8 cellular contexts compared by ENCODE assay signal in the genomic region with DNA sequence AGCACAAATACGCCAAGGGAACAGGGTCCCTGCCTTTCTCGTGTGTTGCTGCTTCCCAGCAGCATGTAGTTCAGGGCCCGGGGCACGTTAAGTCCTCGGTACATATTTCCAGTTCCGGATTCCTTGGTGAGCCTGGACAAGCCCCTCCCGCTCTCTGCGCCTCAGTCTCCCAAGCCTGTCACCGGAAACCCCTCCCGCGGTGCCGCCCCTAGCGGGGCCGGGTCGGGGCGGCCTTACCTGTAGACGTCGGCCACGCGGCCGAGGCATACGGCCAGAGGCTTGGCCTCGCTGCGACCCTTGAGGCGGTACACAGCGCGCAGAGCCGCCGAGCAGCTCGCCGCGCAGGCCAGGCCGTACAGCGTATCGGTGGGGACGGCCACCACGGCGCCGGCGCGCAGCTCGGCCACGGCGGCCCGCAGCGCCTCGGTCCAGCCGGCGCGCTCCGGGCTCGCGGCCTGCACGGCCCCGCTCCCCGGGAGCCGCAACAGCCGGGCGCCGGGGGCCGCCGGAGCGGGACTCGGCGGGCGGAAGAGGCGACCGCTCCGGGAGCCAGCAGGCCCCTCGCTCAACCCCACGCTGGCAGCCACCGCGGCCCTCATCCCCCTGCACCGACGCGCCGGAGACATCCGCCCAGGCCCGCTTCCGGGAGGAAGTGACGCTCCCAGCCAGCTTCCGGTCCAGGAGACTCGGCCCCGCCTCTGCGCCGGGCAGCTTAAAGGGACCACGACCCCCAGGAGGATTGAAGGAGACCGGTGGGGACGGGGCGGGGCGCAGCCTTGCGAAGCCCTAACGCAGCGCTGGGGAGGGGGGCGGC. TPM values are rescaled to one million over a fixed set of nuclear protein-coding genes. Genes with fewer than 3 reads are reported as not detected.
A peak's percentile ranks its signal among the peaks of the same experiment; 100 is the strongest.
DNase-seq lines count a peak whose midpoint lies in the region; ATAC-seq and TF ChIP-seq lines count a peak whose summit lies in the region.

C1orf122 (plus strand) TSS at position 236 of the 814 bp plus-strand sequence. CDS start 615 bp downstream, outside the sequence.
YRDC (minus strand) TSS at position 654 of the 814 bp plus-strand sequence; CDS start at position 626, 28 bp downstream.

- no peaks in the 10 kb centered on the region for H3K9me3 ChIP-seq in left lung

- H3K4me3 ChIP-seq in BJ (ENCODE audit: low read depth, low read length) (peak within 1 kb of the TSS; percentile 68), left lung (peak within 1 kb of the TSS; percentile 81 to 89)

- peak within 1 kb of the TSS; percentile 85 for H3K4me3 Mint-ChIP-seq in dendritic cell treated with granulocyte-macrophage colony-stimulating factor and Interleukin-4, amounts not matched to agents 40 ng/mL and 50 ng/mL, for 4 days

- peaks cover 14 to 56% of the 10 kb centered on the region in 2 donors for H3K4me1 ChIP-seq in left lung

- no peak for TF ChIP-seq CTCF in BJ (IDR thresholded peaks at IDR 0.05; ENCODE audit: insufficient read depth, low read depth, low read length)
- TF ChIP-seq CTCF in left lung (IDR thresholded peaks at IDR 0.05): no peak

- no peaks in the 10 kb centered on the region for H3K27me3 Mint-ChIP-seq in dendritic cell treated with granulocyte-macrophage colony-stimulating factor and Interleukin-4, amounts not matched to agents 40 ng/mL and 50 ng/mL, for 4 days

- peak within 1 kb of the TSS; percentile 94 for H3K27ac Mint-ChIP-seq in dendritic cell treated with granulocyte-macrophage colony-stimulating factor and Interleukin-4, amounts not matched to agents 40 ng/mL and 50 ng/mL, for 4 days

- ATAC-seq in GM19328 (IDR thresholded peaks at IDR 0.05; ENCODE audit: unreplicated experiment) (peak; percentile 84), HG03469 (IDR thresholded peaks at IDR 0.05; ENCODE audit: unreplicated experiment) (peak; percentile 61), left lung (peak; percentile 94)

- peaks cover 21% of the 10 kb centered on the region for H3K36me3 ChIP-seq in BJ (ENCODE audit: control insufficient read depth, insufficient read depth, low read length)
- peaks cover 0 to 54% of the 10 kb centered on the region in 2 donors for H3K36me3 ChIP-seq in left lung

- CTCF ChIA-PET in BJ (lab: Yijun Ruan, JAX): interaction anchor here (0.5 to 1.7 kb wide), 6 partner anchors 9 to 143 kb away, joined by 3 to 8 read pairs (median 3); partner anchors contain the start of genes CDCA8 and MTF1

- H3K27ac ChIP-seq in left lung: peak within 1 kb of the TSS; percentile 89 to 94

- no peaks in the 10 kb centered on the region for H3K9me3 Mint-ChIP-seq in dendritic cell treated with granulocyte-macrophage colony-stimulating factor and Interleukin-4, amounts not matched to agents 40 ng/mL and 50 ng/mL, for 4 days

- POLR2A ChIA-PET in BJ (lab: Charles Lee): interaction anchor here (0.5 to 1.4 kb wide), 6 partner anchors 10 to 200 kb away, joined by 3 to 22 read pairs (median 4); a partner anchor contains a TSS

- intact Hi-C loops in dendritic cell treated with granulocyte-macrophage colony-stimulating factor and Interleukin-4, amounts not matched to agents 40 ng/mL and 50 ng/mL, for 4 days (cut with micrococcal nuclease): loop anchor here (2.0 to 10.0 kb wide), 3 partner anchors 51 to 210 kb away; partner anchors contain the start of genes GNL2, MTF1 and SF3A3
- intact Hi-C loops in left lung (cut with DNase I): no loop called here

- H3K27me3 ChIP-seq in BJ (ENCODE audit: control insufficient read depth, insufficient read depth, low read length): no peaks in the 10 kb centered on the region
- no peaks in the 10 kb centered on the region for H3K27me3 ChIP-seq in left lung

- H3K36me3 Mint-ChIP-seq in dendritic cell treated with granulocyte-macrophage colony-stimulating factor and Interleukin-4, amounts not matched to agents 40 ng/mL and 50 ng/mL, for 4 days (ENCODE audit: low read depth): peaks cover 74% of the 10 kb centered on the region

- DNase-seq in BJ (ENCODE audit: low read depth) (no peak), NCI-H748 (lab: John Stamatoyannopoulos, UW; ENCODE audit: unreplicated experiment) (peak; percentile 91), left lung (peak; percentile 95 to 98)
- peak; percentile 89 to 90 for DNase-seq in activated CD4-positive, alpha-beta T cell treated with anti-CD3 and anti-CD28 coated beads, Interleukin-2, amount 50 U/mL, for 4 hours
- peak; percentile 88 for DNase-seq in stimulated activated CD4-positive, alpha-beta T cell treated with anti-CD3 and anti-CD28 coated beads, Interleukin-2, amount 100 ng/mL, for 4 hours (ENCODE audit: low read depth)

- peaks cover 44% of the 10 kb centered on the region for H3K4me1 Mint-ChIP-seq in dendritic cell treated with granulocyte-macrophage colony-stimulating factor and Interleukin-4, amounts not matched to agents 40 ng/mL and 50 ng/mL, for 4 days (ENCODE audit: low read depth)

RNA-seq across cellular contexts. Expression of gene C1orf122, which starts in this region (rescaled TPM):
- 30.9 and 34.1 TPM in 2 replicates for polyA plus RNA-seq in BJ (2011; rRNA removed)
- polyA minus RNA-seq in BJ (2011; rRNA and poly(A)+ RNA removed): 7.1 and 13.7 TPM in 2 replicates
- 10 to 100 TPM; 43.0 to 54.3 TPM for total RNA-seq in left lung

RNA-seq across cellular contexts. Expression of gene YRDC, which starts in this region (rescaled TPM):
- 15.1 and 19.8 TPM in 2 replicates for polyA plus RNA-seq in BJ (2011; rRNA removed)
- 4.5 and 8.2 TPM in 2 replicates for polyA minus RNA-seq in BJ (2011; rRNA and poly(A)+ RNA removed)
- total RNA-seq in left lung: 10 to 100 TPM; 13.1 to 16.9 TPM
